ENCODE assay signal across 9 cellular contexts in genomic region chr2:197784956-197785941, GRCh38. TPM values are rescaled to one million over a fixed set of nuclear protein-coding genes. Genes with fewer than 3 reads are reported as not detected.
DNase-seq lines count a peak whose midpoint lies in the region; ATAC-seq and TF ChIP-seq lines count a peak whose summit lies in the region.
"Had no signal": no experiment of that assay in that cellular context is flagged by ENCODE, and none has a peak within 500 bp of the region (broad histone marks: within the 10 kb centered on the region; RNA-seq: fewer than 3 reads in every experiment).

Gene BOLL (minus strand): TSS chr2:197785319. CDS start chr2:197781850, 3,469 bp downstream.

- no peaks in the 10 kb centered on the region for H4K20me1 ChIP-seq in OCI-LY7 (ENCODE audit: insufficient read depth, low read length)

- no peaks in the 10 kb centered on the region for H3K9me3 ChIP-seq in thyroid gland
- no peaks in the 10 kb centered on the region for H3K9me3 ChIP-seq in OCI-LY7 (ENCODE audit: low read length)

- H3K27ac Mint-ChIP-seq in activated CD8-positive, alpha-beta memory T cell treated with anti-CD3 and anti-CD28 coated beads, Interleukin-2, amount 10 ng/mL, durations not matched to agents 7 days and 5 days: no peak within 1 kb of the TSS
- no peak within 1 kb of the TSS for H3K27ac Mint-ChIP-seq in chondrocyte (ENCODE audit: unreplicated experiment)
- no peak within 1 kb of the TSS for H3K27ac Mint-ChIP-seq in mesothelial cell of epicardium

- H3K4me3 Mint-ChIP-seq in activated CD8-positive, alpha-beta memory T cell treated with anti-CD3 and anti-CD28 coated beads, Interleukin-2, amount 10 ng/mL, durations not matched to agents 7 days and 5 days: peak within 1 kb of the TSS; percentile 63
- no peak within 1 kb of the TSS for H3K4me3 Mint-ChIP-seq in chondrocyte (ENCODE audit: unreplicated experiment)
- peak within 1 kb of the TSS; percentile 43 for H3K4me3 Mint-ChIP-seq in mesothelial cell of epicardium

- no peak for TF ChIP-seq CTCF in chondrocyte (IDR thresholded peaks at IDR 0.05)
- no peak for TF ChIP-seq CTCF in mesothelial cell of epicardium (IDR thresholded peaks at IDR 0.05; ENCODE audit: unreplicated experiment)
- TF ChIP-seq CTCF in thyroid gland (IDR thresholded peaks at IDR 0.05): no peak
- no peak for TF ChIP-seq CTCF in OCI-LY7 (conservative IDR thresholded peaks at IDR 0.05; ENCODE audit: low read length)

- peaks cover 2% of the 10 kb centered on the region for H3K36me3 Mint-ChIP-seq in activated CD8-positive, alpha-beta memory T cell treated with anti-CD3 and anti-CD28 coated beads, Interleukin-2, amount 10 ng/mL, durations not matched to agents 7 days and 5 days
- no peaks in the 10 kb centered on the region for H3K36me3 Mint-ChIP-seq in chondrocyte (ENCODE audit: low read depth)
- H3K36me3 Mint-ChIP-seq in mesothelial cell of epicardium: no peaks in the 10 kb centered on the region

- BruUV-seq in OCI-LY7 (replicated peaks; lab: Mats Ljungman, UMichigan): no TSS peak

- H3K4me1 ChIP-seq in thyroid gland (peaks cover 0 to 11% of the 10 kb centered on the region in 2 donors), OCI-LY7 (ENCODE audit: insufficient read depth, low read length, poor library complexity, severe bottlenecking) (no peaks in the 10 kb centered on the region)

- H3K79me2 ChIP-seq in OCI-LY7 (ENCODE audit: insufficient read depth, low read depth, low read length): no peaks in the 10 kb centered on the region

- peaks cover 29% of the 10 kb centered on the region for H3K27me3 Mint-ChIP-seq in activated CD8-positive, alpha-beta memory T cell treated with anti-CD3 and anti-CD28 coated beads, Interleukin-2, amount 10 ng/mL, durations not matched to agents 7 days and 5 days
- H3K27me3 Mint-ChIP-seq in chondrocyte (ENCODE audit: low read depth): peaks cover 25% of the 10 kb centered on the region
- peaks cover 65% of the 10 kb centered on the region for H3K27me3 Mint-ChIP-seq in mesothelial cell of epicardium (ENCODE audit: low read depth)

- no peak for TF ChIP-seq POLR2A in thyroid gland (IDR thresholded peaks at IDR 0.05)

- 85 to 89% methylated on average over 36 of the region's 80 CpGs for WGBS in thyroid gland, 2 donors

- peak within 1 kb of the TSS in 2 of 3 donors; percentile 24 to 32 for H3K4me3 ChIP-seq in thyroid gland (replicated peaks in 1 of 3)
- H3K4me3 ChIP-seq in OCI-LY7 (ENCODE audit: low read depth, low read length, poor library complexity, severe bottlenecking): no peak within 1 kb of the TSS

- peaks cover 8% of the 10 kb centered on the region for H3K4me1 Mint-ChIP-seq in activated CD8-positive, alpha-beta memory T cell treated with anti-CD3 and anti-CD28 coated beads, Interleukin-2, amount 10 ng/mL, durations not matched to agents 7 days and 5 days
- no peaks in the 10 kb centered on the region for H3K4me1 Mint-ChIP-seq in chondrocyte (ENCODE audit: low read depth)
- H3K4me1 Mint-ChIP-seq in mesothelial cell of epicardium: no peaks in the 10 kb centered on the region

- H3K27ac ChIP-seq in thyroid gland: no peak within 1 kb of the TSS
- no peak within 1 kb of the TSS for H3K27ac ChIP-seq in OCI-LY7 (ENCODE audit: low read depth, low read length, poor library complexity, severe bottlenecking)

- H3K9me3 Mint-ChIP-seq in activated CD8-positive, alpha-beta memory T cell treated with anti-CD3 and anti-CD28 coated beads, Interleukin-2, amount 10 ng/mL, durations not matched to agents 7 days and 5 days (ENCODE audit: low read depth): no peaks in the 10 kb centered on the region
- H3K9me3 Mint-ChIP-seq in chondrocyte (ENCODE audit: low read depth) (no peaks in the 10 kb centered on the region), mesothelial cell of epicardium (no peaks in the 10 kb centered on the region)

- H3K9me2 ChIP-seq in OCI-LY7 (ENCODE audit: insufficient read depth, low read length): no peaks in the 10 kb centered on the region

- no peaks in the 10 kb centered on the region for H3K36me3 ChIP-seq in thyroid gland
- H3K36me3 ChIP-seq in OCI-LY7 (ENCODE audit: insufficient read depth, low read length): no peaks in the 10 kb centered on the region

- ATAC-seq in activated CD8-positive, alpha-beta memory T cell treated with anti-CD3 and anti-CD28 coated beads, Interleukin-2, amount 10 ng/mL, durations not matched to agents 7 days and 5 days: no peak
- no peak for ATAC-seq in HG03439 (IDR thresholded peaks at IDR 0.05; ENCODE audit: unreplicated experiment)

- intact Hi-C loops in thyroid gland (cut with DNase I) (no loop called here), OCI-LY7 (cut with micrococcal nuclease; ENCODE audit: unreplicated experiment) (no loop called here)

- no peak within 1 kb of the TSS for H2AFZ ChIP-seq in OCI-LY7 (ENCODE audit: low read length)

- POLR2A ChIA-PET in OCI-LY7 (lab: Charles Lee): no interaction called here

- no peak for DNase-seq in activated CD8-positive, alpha-beta memory T cell treated with anti-CD3 and anti-CD28 coated beads, Interleukin-2, amount 10 ng/mL, durations not matched to agents 7 days and 5 days
- DNase-seq in activated CD8-positive, alpha-beta memory T cell treated with anti-CD3 and anti-CD28 coated beads, Interleukin-2, amount 50 U/mL, for 48 hours: no peak
- peak; percentile 84 for DNase-seq in chondrocyte (ENCODE audit: low spot score)
- DNase-seq in mesothelial cell of epicardium (ENCODE audit: low spot score in 2 of 2, unreplicated experiment in 2 of 2): no peak
- DNase-seq in thyroid gland: no peak
- DNase-seq in OCI-LY7 (ENCODE audit: low spot score): no peak
- DNase-seq in stimulated activated CD4-positive, alpha-beta T cell treated with anti-CD3 and anti-CD28 coated beads, Interleukin-4, amount 100 ng/mL, for 24 hours: no peak

- no peak within 1 kb of the TSS for H3K4me2 ChIP-seq in OCI-LY7 (ENCODE audit: low read length)

- CTCF ChIA-PET in activated CD8-positive, alpha-beta memory T cell treated with anti-CD3 and anti-CD28 coated beads, Interleukin-2, amount 10 ng/mL, durations not matched to agents 7 days and 5 days (lab: Charles Lee): no interaction called here
- CTCF ChIA-PET in OCI-LY7 (lab: Charles Lee; ENCODE audit: unreplicated experiment): no interaction called here

- H3K27me3 ChIP-seq in thyroid gland: peaks cover 4% of the 10 kb centered on the region

RNA-seq across cellular contexts. Expression of gene BOLL, which starts in this region (rescaled TPM):
- not detected for total RNA-seq in activated CD8-positive, alpha-beta memory T cell treated with anti-CD3 and anti-CD28 coated beads, Interleukin-2, amount 10 ng/mL, durations not matched to agents 7 days and 5 days
- total RNA-seq in chondrocyte (not detected in 3 replicates), mesothelial cell of epicardium (not detected in 3 replicates), thyroid gland (under 1 TPM in 2 of 4 donors, not detected in 2; 0.27 to 0.45 TPM), OCI-LY7 (2022) (not detected in 2 replicates)
- total RNA-seq in OCI-LY7 (2014; rRNA removed; shearing (Covaris generic)): not detected in 2 replicates
- total RNA-seq: activated CD8-positive, alpha-beta memory T cell treated with anti-CD3 and anti-CD28 coated beads for 36 hours had no signal

Comparison
In these comparisons a context has a peak if more than half of its experiments do, and no peak if none do; other contexts are left out.
1. Peak in DNase-seq in chondrocyte; RNA of the gene not detected or under 1 TPM.